Comparison of ENCODE assay signal across 24 cellular contexts in genomic region chr2:65273344-65273743, GRCh38. TPM values are rescaled to one million over a fixed set of nuclear protein-coding genes. Genes with fewer than 3 reads are reported as not detected.
A peak's percentile ranks its signal among the peaks of the same experiment; 100 is the strongest.
DNase-seq lines count a peak whose midpoint lies in the region; ATAC-seq and TF ChIP-seq lines count a peak whose summit lies in the region.
"Had no signal": no experiment of that assay in that cellular context is flagged by ENCODE, and none has a peak within 500 bp of the region (broad histone marks: within the 10 kb centered on the region; RNA-seq: fewer than 3 reads in every experiment).

No MANE protein-coding gene starts in this region.

- H3K36me3 ChIP-seq in right atrium auricular region (peaks cover 19% of the 10 kb centered on the region), left ventricle myocardium inferior (peaks cover 30% of the 10 kb centered on the region)
- H3K36me3 ChIP-seq in CD8-positive, alpha-beta T cell (ENCODE audit: insufficient read depth, low read length), result no peaks in the 10 kb centered on the region
- H3K36me3 ChIP-seq: BE2C had no signal

- H3K4me3 Mint-ChIP-seq in CD8-positive, alpha-beta T cell, result no peak overlapping the region
- no peak overlapping the region for H3K4me3 Mint-ChIP-seq in chondrocyte (ENCODE audit: unreplicated experiment)
- H3K4me3 Mint-ChIP-seq: CD14-positive monocyte; CD4-positive, CD25-positive, alpha-beta regulatory T cell; CD8-positive, alpha-beta memory T cell had no signal

- peak; percentile 13 for DNase-seq in right atrium auricular region (ENCODE audit: low spot score)
- DNase-seq in left ventricle myocardium inferior, result no peak
- no peak for DNase-seq in CD8-positive, alpha-beta T cell
- no peak for DNase-seq in chondrocyte (ENCODE audit: low spot score)
- no peak for DNase-seq in stimulated activated CD4-positive, alpha-beta T cell treated with anti-CD3 and anti-CD28 coated beads, Interleukin-4, amount 100 ng/mL, for 24 hours
- DNase-seq: 8988T; ACHN; BE2C; C1 segment of cervical spinal cord; CD4-positive, CD25-positive, alpha-beta regulatory T cell; CD8-positive, alpha-beta memory T cell; COR-L47; DMS 273 treated with DMSO at 0.1 percent for 48 hours; DMS153; DMS53; DMS79; DND-41; EL; GDM1 had no signal

- POLR2A ChIA-PET in CD8-positive, alpha-beta T cell (lab: Charles Lee), result no interaction called here

- H3K9me3 ChIP-seq in right atrium auricular region (no peaks in the 10 kb centered on the region), left ventricle myocardium inferior (replicated peaks) (no peaks in the 10 kb centered on the region)
- no peaks in the 10 kb centered on the region for H3K9me3 ChIP-seq in CD8-positive, alpha-beta T cell (ENCODE audit: low read length)
- H3K9me3 ChIP-seq: BE2C, BLaER1 had no signal

- H3K4me1 ChIP-seq in right atrium auricular region (peaks cover 0 to 24% of the 10 kb centered on the region in 2 donors), left ventricle myocardium inferior (peaks cover 48% of the 10 kb centered on the region)
- no peaks in the 10 kb centered on the region for H3K4me1 ChIP-seq in CD8-positive, alpha-beta T cell (ENCODE audit: insufficient read depth, low read length)
- H3K4me1 ChIP-seq: BE2C had no signal

- ATAC-seq in CD8-positive, alpha-beta T cell, result no peak
- ATAC-seq in HG03045 (IDR thresholded peaks at IDR 0.05; ENCODE audit: unreplicated experiment), result no peak
- ATAC-seq in GM18909 (IDR thresholded peaks at IDR 0.05; ENCODE audit: poor library complexity, unreplicated experiment), result no peak
- ATAC-seq: GM12878 had no signal

- no peaks in the 10 kb centered on the region for H3K27me3 ChIP-seq in right atrium auricular region
- H3K27me3 ChIP-seq in left ventricle myocardium inferior (ENCODE audit: low read depth), result no peaks in the 10 kb centered on the region
- H3K27me3 ChIP-seq in CD8-positive, alpha-beta T cell (ENCODE audit: insufficient read depth, low read length), result no peaks in the 10 kb centered on the region
- H3K27me3 ChIP-seq: BE2C had no signal

- CTCF ChIA-PET in CD8-positive, alpha-beta T cell (lab: Charles Lee), result no interaction called here

- H3K4me3 ChIP-seq in right atrium auricular region (no peak overlapping the region), left ventricle myocardium inferior (no peak overlapping the region)
- H3K4me3 ChIP-seq in CD8-positive, alpha-beta T cell (ENCODE audit: low read depth, low read length), result no peak overlapping the region
- H3K4me3 ChIP-seq: BLaER1, GM12878 had no signal

- H3K27ac Mint-ChIP-seq in CD8-positive, alpha-beta T cell, result peak overlapping the region; percentile 5
- H3K27ac Mint-ChIP-seq in chondrocyte (ENCODE audit: unreplicated experiment), result peak overlapping the region; percentile 12
- H3K27ac Mint-ChIP-seq: CD8-positive, alpha-beta memory T cell had no signal

- peaks cover 2% of the 10 kb centered on the region for H3K4me1 Mint-ChIP-seq in CD8-positive, alpha-beta T cell (ENCODE audit: low read depth)
- peaks cover 48% of the 10 kb centered on the region for H3K4me1 Mint-ChIP-seq in chondrocyte (ENCODE audit: low read depth)

- H3K27ac ChIP-seq in right atrium auricular region (no peak overlapping the region), left ventricle myocardium inferior (replicated peaks) (no peak overlapping the region)
- no peak overlapping the region for H3K27ac ChIP-seq in CD8-positive, alpha-beta T cell (ENCODE audit: low read depth, low read length)
- H3K27ac ChIP-seq: BLaER1 had no signal

- no peaks in the 10 kb centered on the region for H3K27me3 Mint-ChIP-seq in CD8-positive, alpha-beta T cell (ENCODE audit: low read depth)
- H3K27me3 Mint-ChIP-seq in chondrocyte (ENCODE audit: low read depth), result no peaks in the 10 kb centered on the region
- H3K27me3 Mint-ChIP-seq: CD4-positive, CD25-positive, alpha-beta regulatory T cell; CD8-positive, alpha-beta memory T cell had no signal

- TF ChIP-seq CTCF in right atrium auricular region (IDR thresholded peaks at IDR 0.05) (no peak), left ventricle myocardium inferior (IDR thresholded peaks at IDR 0.05; ENCODE audit: borderline replicate concordance) (no peak), chondrocyte (IDR thresholded peaks at IDR 0.05) (no peak)
- no peak for TF ChIP-seq CTCF in CD8-positive, alpha-beta T cell (IDR thresholded peaks at IDR 0.05)

- H3K36me3 Mint-ChIP-seq in CD8-positive, alpha-beta T cell, result peaks cover 40% of the 10 kb centered on the region
- peaks cover 26% of the 10 kb centered on the region for H3K36me3 Mint-ChIP-seq in chondrocyte (ENCODE audit: low read depth)

- intact Hi-C loops in left ventricle myocardium inferior (cut with micrococcal nuclease), result loop anchor here (10.0 kb wide), 1 partner anchor 161 kb away; the partner anchor contains the start of gene SPRED2
- intact Hi-C loops in CD8-positive, alpha-beta T cell (cut with DNase I, micrococcal nuclease), result no loop called here

- H3K9me3 Mint-ChIP-seq in CD8-positive, alpha-beta T cell, result no peaks in the 10 kb centered on the region
- H3K9me3 Mint-ChIP-seq in chondrocyte (ENCODE audit: low read depth), result no peaks in the 10 kb centered on the region
- H3K9me3 Mint-ChIP-seq: CD14-positive monocyte; CD4-positive, CD25-positive, alpha-beta regulatory T cell; CD8-positive, alpha-beta memory T cell had no signal

RNA-seq across cellular contexts. Expression of gene ACTR2, which starts 45.7 kb away (rescaled TPM):
- total RNA-seq in right atrium auricular region, result 10 to 100 TPM; 41.2 to 45.5 TPM
- 100.0 TPM for total RNA-seq in left ventricle myocardium inferior
- 100 to 1,000 TPM; 101 to 117 TPM for total RNA-seq in CD8-positive, alpha-beta T cell
- 323 to 449 TPM (median 429 TPM) in 3 replicates for total RNA-seq in chondrocyte
